1 cellular context compared by ENCODE assay signal in the genomic region with DNA sequence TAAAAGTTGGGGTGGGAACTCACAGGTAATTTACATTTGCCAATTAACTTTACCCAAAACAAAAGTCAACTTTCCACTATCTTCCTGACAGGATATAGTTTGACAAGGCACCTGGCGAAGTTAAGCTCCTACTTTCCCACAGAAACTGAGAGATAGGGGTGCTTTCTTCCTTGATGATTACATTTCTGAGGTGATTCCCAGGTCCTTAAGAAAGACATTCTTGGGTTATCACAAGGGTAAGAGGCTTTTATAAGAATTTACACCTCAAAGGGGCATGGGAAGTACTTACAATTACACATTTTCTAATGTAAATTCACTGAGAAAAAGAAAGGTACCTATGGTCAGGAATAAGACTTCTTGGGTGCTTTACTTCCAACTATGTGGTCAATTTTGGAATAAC.
TF ChIP-seq lines count a peak whose summit lies in the region.

No MANE protein-coding gene starts in this region.

TF ChIP-seq in WTC11, 78 proteins besides CTCF, POLR2A, EP300 and RAD21 (continued from another document):
- TF ChIP-seq, protein P1, sequence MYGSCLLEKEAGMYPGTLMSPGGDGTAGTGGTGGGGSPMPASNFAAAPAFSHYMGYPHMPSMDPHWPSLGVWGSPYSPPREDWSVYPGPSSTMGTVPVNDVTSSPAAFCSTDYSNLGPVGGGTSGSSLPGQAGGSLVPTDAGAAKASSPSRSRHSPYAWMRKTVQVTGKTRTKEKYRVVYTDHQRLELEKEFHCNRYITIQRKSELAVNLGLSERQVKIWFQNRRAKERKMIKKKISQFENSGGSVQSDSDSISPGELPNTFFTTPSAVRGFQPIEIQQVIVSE (CRISPR knock-in tag; IDR thresholded peaks at IDR 0.05; ENCODE audit: borderline replicate concordance): no peak
- TF ChIP-seq ZBTB21 (CRISPR knock-in tag; IDR thresholded peaks at IDR 0.05; ENCODE audit: borderline replicate concordance) (no peak), ZNF219 (CRISPR knock-in tag; IDR thresholded peaks at IDR 0.05; ENCODE audit: borderline replicate concordance) (no peak), ZNF396 (CRISPR knock-in tag; IDR thresholded peaks at IDR 0.05; ENCODE audit: borderline replicate concordance) (no peak), TP53 (CRISPR knock-in tag; IDR thresholded peaks at IDR 0.05) (no peak), ETV6 (CRISPR knock-in tag; IDR thresholded peaks at IDR 0.05) (no peak), FOXP1 (CRISPR knock-in tag; IDR thresholded peaks at IDR 0.05; ENCODE audit: borderline replicate concordance) (no peak), ZNF416 (CRISPR knock-in tag; IDR thresholded peaks at IDR 0.05) (no peak), SP1 (CRISPR knock-in tag; conservative IDR thresholded peaks at IDR 0.05) (no peak)
- TF ChIP-seq, protein P2, sequence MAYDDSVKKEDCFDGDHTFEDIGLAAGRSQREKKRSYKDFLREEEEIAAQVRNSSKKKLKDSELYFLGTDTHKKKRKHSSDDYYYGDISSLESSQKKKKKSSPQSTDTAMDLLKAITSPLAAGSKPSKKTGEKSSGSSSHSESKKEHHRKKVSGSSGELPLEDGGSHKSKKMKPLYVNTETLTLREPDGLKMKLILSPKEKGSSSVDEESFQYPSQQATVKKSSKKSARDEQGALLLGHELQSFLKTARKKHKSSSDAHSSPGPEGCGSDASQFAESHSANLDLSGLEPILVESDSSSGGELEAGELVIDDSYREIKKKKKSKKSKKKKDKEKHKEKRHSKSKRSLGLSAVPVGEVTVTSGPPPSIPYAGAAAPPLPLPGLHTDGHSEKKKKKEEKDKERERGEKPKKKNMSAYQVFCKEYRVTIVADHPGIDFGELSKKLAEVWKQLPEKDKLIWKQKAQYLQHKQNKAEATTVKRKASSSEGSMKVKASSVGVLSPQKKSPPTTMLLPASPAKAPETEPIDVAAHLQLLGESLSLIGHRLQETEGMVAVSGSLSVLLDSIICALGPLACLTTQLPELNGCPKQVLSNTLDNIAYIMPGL (CRISPR knock-in tag; IDR thresholded peaks at IDR 0.05): no peak
